12 cellular contexts compared by ENCODE assay signal in genomic region chr9:137673871-137674270, GRCh38. TPM values are rescaled to one million over a fixed set of nuclear protein-coding genes. Genes with fewer than 3 reads are reported as not detected.
DNase-seq lines count a peak whose midpoint lies in the region; ATAC-seq and TF ChIP-seq lines count a peak whose summit lies in the region.
"Had no signal": no experiment of that assay in that cellular context is flagged by ENCODE, and none has a peak within 500 bp of the region (broad histone marks: within the 10 kb centered on the region; RNA-seq: fewer than 3 reads in every experiment).

No MANE protein-coding gene starts in this region.

- no peaks in the 10 kb centered on the region for H3K36me3 ChIP-seq in right atrium auricular region
- H3K36me3 ChIP-seq in mesodermal cell (ENCODE audit: control insufficient read depth, insufficient read depth, low read length) = peaks cover 24% of the 10 kb centered on the region
- H3K36me3 ChIP-seq in upper lobe of right lung = no peaks in the 10 kb centered on the region
- H3K36me3 ChIP-seq in GM23248 (ENCODE audit: low read depth) = no peaks in the 10 kb centered on the region

- peaks cover 95% of the 10 kb centered on the region for H3K79me2 ChIP-seq in GM23248 (ENCODE audit: insufficient read depth)

- peaks cover 7% of the 10 kb centered on the region; the same call in 1 of the 2 replicates for H3F3A ChIP-seq in GM23248 (ENCODE audit: insufficient read depth)

- H3K4me3 Mint-ChIP-seq in chondrocyte (ENCODE audit: unreplicated experiment) (no peak overlapping the region), progenitor cell of endocrine pancreas (ENCODE audit: low read depth) (no peak overlapping the region)
- H3K4me3 Mint-ChIP-seq: T-helper 1 cell treated with Interleukin-12 subunit alpha and Interleukin-12 subunit beta and Interleukin-4 antibody, amounts not matched to agents 30 μg/mL and 1 μg/mL, for 36 hours had no signal

- no peaks in the 10 kb centered on the region for H3K9me2 ChIP-seq in GM23248 (ENCODE audit: insufficient read depth)

- ATAC-seq in Right ventricle myocardium superior (ENCODE audit: poor library complexity) = peak; percentile 16
- ATAC-seq in upper lobe of right lung = no peak
- no peak for ATAC-seq in activated CD4-positive, CD25-positive, alpha-beta regulatory T cell treated with anti-CD3 and anti-CD28 coated beads, Interleukin-2, amount 50 U/mL, for 24 hours

- H3K4me1 Mint-ChIP-seq in chondrocyte (ENCODE audit: low read depth) (peaks cover 33% of the 10 kb centered on the region), progenitor cell of endocrine pancreas (ENCODE audit: low read depth) (peaks cover 21% of the 10 kb centered on the region)

- no peaks in the 10 kb centered on the region for H3K27me3 ChIP-seq in right atrium auricular region
- H3K27me3 ChIP-seq in upper lobe of right lung = no peaks in the 10 kb centered on the region
- no peaks in the 10 kb centered on the region for H3K27me3 ChIP-seq in GM23248 (replicated peaks; ENCODE audit: insufficient read depth)
- H3K27me3 ChIP-seq: esophagus squamous epithelium had no signal

- H3K9me3 Mint-ChIP-seq in chondrocyte (ENCODE audit: low read depth) = no peaks in the 10 kb centered on the region
- no peaks in the 10 kb centered on the region for H3K9me3 Mint-ChIP-seq in progenitor cell of endocrine pancreas (ENCODE audit: low read depth)
- H3K9me3 Mint-ChIP-seq: T-helper 1 cell treated with Interleukin-12 subunit alpha and Interleukin-12 subunit beta and Interleukin-4 antibody, amounts not matched to agents 30 μg/mL and 1 μg/mL, for 36 hours had no signal

- H3K9me3 ChIP-seq in right atrium auricular region (no peaks in the 10 kb centered on the region), mesodermal cell (ENCODE audit: control insufficient read depth, low read length) (no peaks in the 10 kb centered on the region), upper lobe of right lung (no peaks in the 10 kb centered on the region), GM23248 (ENCODE audit: low read depth) (no peaks in the 10 kb centered on the region)
- H3K9me3 ChIP-seq: esophagus squamous epithelium had no signal

- intact Hi-C loops in Right ventricle myocardium superior (cut with DNase I) = no loop called here
- intact Hi-C loops in upper lobe of right lung (cut with DNase I) = no loop called here

- H3K27me3 Mint-ChIP-seq in chondrocyte (ENCODE audit: low read depth) (no peaks in the 10 kb centered on the region), progenitor cell of endocrine pancreas (no peaks in the 10 kb centered on the region)

- H3K4me3 ChIP-seq in right atrium auricular region = no peak overlapping the region
- H3K4me3 ChIP-seq in mesodermal cell (ENCODE audit: extremely low read depth, insufficient read depth, low read length, poor library complexity, severe bottlenecking) = no peak overlapping the region
- no peak overlapping the region for H3K4me3 ChIP-seq in upper lobe of right lung
- no peak overlapping the region for H3K4me3 ChIP-seq in GM23248
- H3K4me3 ChIP-seq: esophagus squamous epithelium had no signal

- TF ChIP-seq CTCF in right atrium auricular region (IDR thresholded peaks at IDR 0.05) = no peak
- no peak for TF ChIP-seq CTCF in chondrocyte (IDR thresholded peaks at IDR 0.05)
- TF ChIP-seq CTCF in upper lobe of right lung (IDR thresholded peaks at IDR 0.05) = no peak
- no peak for TF ChIP-seq CTCF in progenitor cell of endocrine pancreas (IDR thresholded peaks at IDR 0.05; ENCODE audit: unreplicated experiment)

- H3K4me1 ChIP-seq in right atrium auricular region (peaks cover 0 to 37% of the 10 kb centered on the region in 2 donors), mesodermal cell (ENCODE audit: control insufficient read depth, insufficient read depth, low read length, poor library complexity, severe bottlenecking) (peaks cover 28% of the 10 kb centered on the region), upper lobe of right lung (peaks cover 12% of the 10 kb centered on the region), GM23248 (ENCODE audit: insufficient read depth) (no peaks in the 10 kb centered on the region)

- H3K27ac Mint-ChIP-seq in chondrocyte (ENCODE audit: unreplicated experiment) = peak overlapping the region; percentile 0
- H3K27ac Mint-ChIP-seq in progenitor cell of endocrine pancreas = no peak overlapping the region
- H3K27ac Mint-ChIP-seq: T-helper 1 cell treated with Interleukin-12 subunit alpha and Interleukin-12 subunit beta and Interleukin-4 antibody, amounts not matched to agents 30 μg/mL and 1 μg/mL, for 36 hours had no signal

- 76 to 84% methylated on average over 10 of the region's 10 CpGs for WGBS in mesodermal cell (ENCODE audit: insufficient coverage in 2 of 2), 2 experiments
- WGBS in GM23248 (ENCODE audit: low coverage in 1 of 2, low lambda C conversion rate in 2 of 2, missing lambda C conversion rate in 2 of 2), 2 experiments = 76 to 77% methylated on average over 10 of the region's 10 CpGs

- no peak overlapping the region for H3K9ac ChIP-seq in GM23248

- no peak overlapping the region for H3K4me2 ChIP-seq in GM23248 (ENCODE audit: unreplicated experiment)

- in situ Hi-C loops in GM23248 (cut with MboI) = no loop called here

- H4K20me1 ChIP-seq in GM23248 (ENCODE audit: insufficient read depth) = peaks cover 22% of the 10 kb centered on the region; the same call in 1 of the 2 replicates

- peak overlapping the region in 1 of 2 donors; percentile 23 for H3K27ac ChIP-seq in right atrium auricular region
- peak overlapping the region; percentile 36 for H3K27ac ChIP-seq in mesodermal cell (ENCODE audit: low read depth, low read length, severe bottlenecking)
- no peak overlapping the region for H3K27ac ChIP-seq in upper lobe of right lung
- H3K27ac ChIP-seq in GM23248 = no peak overlapping the region

- H2AFZ ChIP-seq in GM23248 = no peak overlapping the region

- DNase-seq in Right ventricle myocardium superior (no peak), right atrium auricular region (ENCODE audit: low spot score) (no peak), chondrocyte (ENCODE audit: low spot score) (peak; percentile 64), upper lobe of right lung (peak; percentile 49), GM23248 (no peak), progenitor cell of endocrine pancreas (ENCODE audit: low spot score, unreplicated experiment) (no peak)
- DNase-seq: activated gamma-delta T cell treated with Interleukin-2 at 50 U/mL for 16 hours, esophagus squamous epithelium, small intestine had no signal

- H3K36me3 Mint-ChIP-seq in chondrocyte (ENCODE audit: low read depth) (peaks cover 9% of the 10 kb centered on the region), progenitor cell of endocrine pancreas (ENCODE audit: insufficient read depth) (peaks cover 11% of the 10 kb centered on the region)

RNA-seq across cellular contexts. Expression of gene EHMT1, which starts 55.1 kb away (rescaled TPM):
- total RNA-seq in Right ventricle myocardium superior (31.2 TPM), right atrium auricular region (10 to 100 TPM; 24.1 to 34.6 TPM), chondrocyte (59.6 to 92.3 TPM (median 61.0 TPM) in 3 replicates), upper lobe of right lung (82.7 TPM), progenitor cell of endocrine pancreas (159 and 167 TPM in 2 replicates)
- 49.5 TPM for polyA plus RNA-seq in mesodermal cell (2013, experiment 1 of 2)
- polyA plus RNA-seq in mesodermal cell (2013, experiment 2 of 2) = 46.4 TPM
- total RNA-seq in GM23248 (2014; rRNA removed; shearing (Covaris generic)) = 26.8 and 43.6 TPM in 2 replicates
- 31.0 and 33.7 TPM in 2 replicates for polyA plus RNA-seq in GM23248 (2016; fragmentation: Nextera tagmentation; extraction: Ambion mirVana)

Comparison
In these comparisons a context has a peak if more than half of its experiments do, and no peak if none do; other contexts are left out.
1. DNase-seq: peak in chondrocyte (single experiment) and upper lobe of right lung (single experiment); none in Right ventricle myocardium superior (single experiment), right atrium auricular region (single experiment), GM23248 (single experiment) and progenitor cell of endocrine pancreas (single experiment).